Comparison of ENCODE assay signal across 1 cellular context in the genomic region with DNA sequence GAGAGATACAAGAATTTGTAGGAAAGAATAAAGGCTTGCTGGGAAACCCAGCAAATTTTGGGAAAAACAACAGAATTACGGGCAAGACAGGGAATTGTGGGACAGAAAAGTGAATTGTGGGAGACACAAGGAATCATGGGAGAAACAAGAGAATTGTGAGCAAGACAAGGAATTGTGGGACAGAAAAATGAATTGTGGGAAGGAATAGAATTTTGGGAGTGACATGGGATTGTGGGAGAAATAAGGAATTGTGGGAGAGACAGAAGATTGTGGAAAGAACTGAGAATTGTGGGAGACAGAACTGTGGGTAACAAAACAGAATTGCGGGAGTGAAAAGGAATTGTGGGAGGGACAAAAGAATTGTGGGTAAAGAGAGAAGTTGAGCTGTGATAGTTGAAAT.
TF ChIP-seq lines count a peak whose summit lies in the region.

No MANE protein-coding gene starts in this region.

TF ChIP-seq in K562, 482 proteins besides CTCF, POLR2A, EP300 and RAD21 (continued from another document):
- TF ChIP-seq, protein P1, sequence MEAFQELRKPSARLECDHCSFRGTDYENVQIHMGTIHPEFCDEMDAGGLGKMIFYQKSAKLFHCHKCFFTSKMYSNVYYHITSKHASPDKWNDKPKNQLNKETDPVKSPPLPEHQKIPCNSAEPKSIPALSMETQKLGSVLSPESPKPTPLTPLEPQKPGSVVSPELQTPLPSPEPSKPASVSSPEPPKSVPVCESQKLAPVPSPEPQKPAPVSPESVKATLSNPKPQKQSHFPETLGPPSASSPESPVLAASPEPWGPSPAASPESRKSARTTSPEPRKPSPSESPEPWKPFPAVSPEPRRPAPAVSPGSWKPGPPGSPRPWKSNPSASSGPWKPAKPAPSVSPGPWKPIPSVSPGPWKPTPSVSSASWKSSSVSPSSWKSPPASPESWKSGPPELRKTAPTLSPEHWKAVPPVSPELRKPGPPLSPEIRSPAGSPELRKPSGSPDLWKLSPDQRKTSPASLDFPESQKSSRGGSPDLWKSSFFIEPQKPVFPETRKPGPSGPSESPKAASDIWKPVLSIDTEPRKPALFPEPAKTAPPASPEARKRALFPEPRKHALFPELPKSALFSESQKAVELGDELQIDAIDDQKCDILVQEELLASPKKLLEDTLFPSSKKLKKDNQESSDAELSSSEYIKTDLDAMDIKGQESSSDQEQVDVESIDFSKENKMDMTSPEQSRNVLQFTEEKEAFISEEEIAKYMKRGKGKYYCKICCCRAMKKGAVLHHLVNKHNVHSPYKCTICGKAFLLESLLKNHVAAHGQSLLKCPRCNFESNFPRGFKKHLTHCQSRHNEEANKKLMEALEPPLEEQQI (IDR thresholded peaks at IDR 0.05), result peak; percentile 79
- no peak for TF ChIP-seq SIN3B (IDR thresholded peaks at IDR 0.05; ENCODE audit: low read depth)
